In genomic region chr6:164079275-164079600, GRCh38 we compare ENCODE assay signal across 33 cellular contexts.
"Had no signal": no experiment of that assay in that cellular context is flagged by ENCODE, and none has a peak within 500 bp of the region (broad histone marks: within the 10 kb centered on the region; RNA-seq: fewer than 3 reads in every experiment).

No MANE protein-coding gene starts in this region.

- H3K36me3 ChIP-seq: cardiac muscle cell, WERI-Rb-1 had no signal

- FAIRE-seq: RCC 7860 had no signal

- ATAC-seq: activated CD8-positive, alpha-beta memory T cell treated with anti-CD3 and anti-CD28 coated beads, Interleukin-2, amount 10 ng/mL, durations not matched to agents 7 days and 5 days; SK-N-SH treated with all-trans-retinoic acid at 6 μM for 48 hours had no signal

- H3K9ac ChIP-seq: KMS-11 had no signal

- H3K4me3 Mint-ChIP-seq: activated CD4-positive, alpha-beta memory T cell treated with anti-CD3 and anti-CD28 coated beads, Interleukin-2, amount 10 ng/mL, durations not matched to agents 7 days and 5 days; activated CD8-positive, alpha-beta memory T cell treated with anti-CD3 and anti-CD28 coated beads, Interleukin-2, amount 10 ng/mL, durations not matched to agents 7 days and 5 days; activated naive CD4-positive, alpha-beta T cell treated with anti-CD3 and anti-CD28 coated beads, Interleukin-2, amount 10 ng/mL, durations not matched to agents 7 days and 5 days; activated naive CD8-positive, alpha-beta T cell; central memory CD8-positive, alpha-beta T cell had no signal

- H3K36me3 Mint-ChIP-seq: activated CD8-positive, alpha-beta memory T cell treated with anti-CD3 and anti-CD28 coated beads, Interleukin-2, amount 10 ng/mL, durations not matched to agents 7 days and 5 days; activated naive CD4-positive, alpha-beta T cell treated with anti-CD3 and anti-CD28 coated beads, Interleukin-2, amount 10 ng/mL, durations not matched to agents 7 days and 5 days; activated naive CD8-positive, alpha-beta T cell had no signal

- H3K4me3 ChIP-seq: cardiac muscle cell, PC-9 had no signal

- H3K27ac Mint-ChIP-seq: activated CD4-positive, alpha-beta memory T cell treated with anti-CD3 and anti-CD28 coated beads, Interleukin-2, amount 10 ng/mL, durations not matched to agents 7 days and 5 days; activated CD8-positive, alpha-beta memory T cell treated with anti-CD3 and anti-CD28 coated beads, Interleukin-2, amount 10 ng/mL, durations not matched to agents 7 days and 5 days; activated naive CD4-positive, alpha-beta T cell treated with anti-CD3 and anti-CD28 coated beads, Interleukin-2, amount 10 ng/mL, durations not matched to agents 7 days and 5 days; activated naive CD8-positive, alpha-beta T cell had no signal

- DNase-seq: activated CD4-positive, alpha-beta memory T cell treated with anti-CD3 and anti-CD28 coated beads, Interleukin-2, amount 10 ng/mL, durations not matched to agents 7 days and 5 days; activated CD4-positive, alpha-beta T cell treated with anti-CD3 and anti-CD28 coated beads for 1 hour; activated CD4-positive, alpha-beta T cell treated with anti-CD3 and anti-CD28 coated beads for 48 hours; activated CD4-positive, CD25-positive, alpha-beta regulatory T cell; activated CD8-positive, alpha-beta memory T cell treated with anti-CD3 and anti-CD28 coated beads for 24 hours; activated CD8-positive, alpha-beta memory T cell treated with anti-CD3 and anti-CD28 coated beads, Interleukin-2, amount 10 ng/mL, durations not matched to agents 7 days and 5 days; activated CD8-positive, alpha-beta memory T cell treated with anti-CD3 and anti-CD28 coated beads, Interleukin-2, amount 50 U/mL, for 48 hours; activated effector memory CD4-positive, alpha-beta T cell treated with Interleukin-2 at 50 U/mL for 16 hours; activated naive CD4-positive, alpha-beta T cell treated with anti-CD3 and anti-CD28 coated beads, Interleukin-2, amount 10 ng/mL, durations not matched to agents 7 days and 5 days; activated T-cell treated with anti-CD3 and anti-CD28 coated beads, Interleukin-2, amount 50 U/mL, for 48 hours; amniotic stem cell; aorta; MM.1S; MV-4-11; NCI-H1092; NCI-H1436 treated with DMSO at 0.1 percent for 48 hours; NCI-H1694 treated with DMSO at 0.1 percent for 48 hours; NCI-H2029; NCI-H345; NCI-H524 treated with DMSO at 0.1 percent for 48 hours; PC-9; SIG-M5; T-helper 1 cell; T-helper 2 cell; T-helper 9 cell; WERI-Rb-1 had no signal

- H3K27ac ChIP-seq: cardiac muscle cell, KMS-11, PC-9, RWPE1, WERI-Rb-1 had no signal

- H3K27me3 ChIP-seq: cardiac muscle cell had no signal

- H3K4me1 Mint-ChIP-seq: activated CD4-positive, alpha-beta memory T cell treated with anti-CD3 and anti-CD28 coated beads, Interleukin-2, amount 10 ng/mL, durations not matched to agents 7 days and 5 days; activated CD8-positive, alpha-beta memory T cell treated with anti-CD3 and anti-CD28 coated beads, Interleukin-2, amount 10 ng/mL, durations not matched to agents 7 days and 5 days; activated naive CD4-positive, alpha-beta T cell treated with anti-CD3 and anti-CD28 coated beads, Interleukin-2, amount 10 ng/mL, durations not matched to agents 7 days and 5 days had no signal

- H3K27me3 Mint-ChIP-seq: activated CD4-positive, alpha-beta memory T cell treated with anti-CD3 and anti-CD28 coated beads, Interleukin-2, amount 10 ng/mL, durations not matched to agents 7 days and 5 days; activated CD8-positive, alpha-beta memory T cell treated with anti-CD3 and anti-CD28 coated beads, Interleukin-2, amount 10 ng/mL, durations not matched to agents 7 days and 5 days; activated naive CD4-positive, alpha-beta T cell treated with anti-CD3 and anti-CD28 coated beads, Interleukin-2, amount 10 ng/mL, durations not matched to agents 7 days and 5 days had no signal
